1 cellular context compared by ENCODE assay signal in the genomic region with DNA sequence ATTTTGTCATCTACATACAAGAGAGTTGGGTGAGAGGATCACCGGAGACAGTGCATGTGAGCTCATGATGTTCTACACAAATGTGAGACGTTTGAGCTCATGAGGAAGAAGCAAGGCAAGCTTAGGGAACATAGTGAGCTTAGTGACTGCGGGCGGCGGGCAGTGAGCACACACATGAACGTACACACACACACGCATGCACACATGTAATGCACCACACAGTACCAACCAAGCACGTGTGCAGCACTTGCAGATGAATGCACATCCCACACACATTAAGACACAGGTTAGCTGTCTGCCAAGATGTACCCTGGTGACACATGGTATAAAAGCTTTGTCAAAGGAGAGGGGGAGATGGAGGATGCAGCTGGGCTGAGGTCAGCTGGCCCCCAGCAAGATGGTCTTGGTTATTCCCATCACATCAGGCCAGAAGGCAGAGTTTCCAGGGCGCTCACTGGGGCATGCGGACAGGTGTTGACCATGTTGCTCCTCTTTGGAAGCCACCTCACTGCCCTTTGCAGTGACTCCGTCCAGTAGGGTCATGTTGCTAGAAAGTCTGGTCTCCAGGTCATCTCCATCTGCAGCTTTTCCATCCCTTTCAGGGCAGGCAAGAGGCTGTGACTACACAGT.
A peak's percentile ranks its signal among the peaks of the same experiment; 100 is the strongest.
TF ChIP-seq lines count a peak whose summit lies in the region.

No MANE protein-coding gene starts in this region.

TF ChIP-seq in HepG2, 621 proteins besides CTCF, POLR2A, EP300 and RAD21:
- peak; percentile 87 for TF ChIP-seq MNT (IDR thresholded peaks at IDR 0.05)
- no peak for TF ChIP-seq NRL (CRISPR knock-in tag; IDR thresholded peaks at IDR 0.05; ENCODE audit: borderline replicate concordance)
- TF ChIP-seq, protein P1, sequence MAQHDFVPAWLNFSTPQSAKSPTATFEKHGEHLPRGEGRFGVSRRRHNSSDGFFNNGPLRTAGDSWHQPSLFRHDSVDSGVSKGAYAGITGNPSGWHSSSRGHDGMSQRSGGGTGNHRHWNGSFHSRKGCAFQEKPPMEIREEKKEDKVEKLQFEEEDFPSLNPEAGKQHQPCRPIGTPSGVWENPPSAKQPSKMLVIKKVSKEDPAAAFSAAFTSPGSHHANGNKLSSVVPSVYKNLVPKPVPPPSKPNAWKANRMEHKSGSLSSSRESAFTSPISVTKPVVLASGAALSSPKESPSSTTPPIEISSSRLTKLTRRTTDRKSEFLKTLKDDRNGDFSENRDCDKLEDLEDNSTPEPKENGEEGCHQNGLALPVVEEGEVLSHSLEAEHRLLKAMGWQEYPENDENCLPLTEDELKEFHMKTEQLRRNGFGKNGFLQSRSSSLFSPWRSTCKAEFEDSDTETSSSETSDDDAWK (CRISPR knock-in tag; IDR thresholded peaks at IDR 0.05) = no peak
- TF ChIP-seq PHB2 (IDR thresholded peaks at IDR 0.05; ENCODE audit: partially characterized antibody) = no peak
- TF ChIP-seq, protein P2, sequence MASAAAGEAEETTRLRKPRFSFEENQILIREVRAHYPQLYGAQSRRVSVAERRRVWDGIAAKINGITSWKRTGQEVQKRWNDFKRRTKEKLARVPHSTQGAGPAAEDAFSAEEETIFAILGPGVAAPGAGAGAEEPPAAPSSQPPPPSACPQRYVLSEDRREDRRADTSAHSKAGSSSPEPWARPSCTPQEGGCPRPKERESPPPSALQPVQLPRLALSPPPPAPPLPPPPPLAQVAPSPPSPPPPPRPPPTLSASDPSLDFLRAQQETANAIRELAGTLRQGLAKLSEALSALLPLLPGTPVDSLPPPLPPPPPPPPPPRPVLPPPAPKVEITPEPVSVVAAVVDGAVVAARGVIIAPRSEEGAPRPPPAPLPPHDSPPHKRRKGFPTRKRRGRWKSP (CRISPR knock-in tag; IDR thresholded peaks at IDR 0.05) = no peak
- no peak for TF ChIP-seq REST (IDR thresholded peaks at IDR 0.05; ENCODE audit: borderline replicate concordance in 1 of 2, low read depth in 1 of 2, low read length in 2 of 2)
- TF ChIP-seq ZFX (CRISPR knock-in tag; IDR thresholded peaks at IDR 0.05; ENCODE audit: low read depth) = no peak
